In genomic region chr4:124262211-124263179, GRCh38 we compare ENCODE assay signal across 8 cellular contexts.
DNase-seq lines count a peak whose midpoint lies in the region; ATAC-seq and TF ChIP-seq lines count a peak whose summit lies in the region.

No MANE protein-coding gene starts in this region.

- H3K9me3 ChIP-seq in CD4-positive, alpha-beta T cell (ENCODE audit: control insufficient read depth, low read length), result no peaks in the 10 kb centered on the region

- no peaks in the 10 kb centered on the region for H3K9me3 Mint-ChIP-seq in CD4-positive, alpha-beta T cell
- no peaks in the 10 kb centered on the region for H3K9me3 Mint-ChIP-seq in effector memory CD8-positive, alpha-beta T cell
- no peaks in the 10 kb centered on the region for H3K9me3 Mint-ChIP-seq in memory B cell

- H3K36me3 Mint-ChIP-seq in CD4-positive, alpha-beta T cell (ENCODE audit: low read depth), result no peaks in the 10 kb centered on the region
- H3K36me3 Mint-ChIP-seq in effector memory CD8-positive, alpha-beta T cell (ENCODE audit: insufficient read depth), result no peaks in the 10 kb centered on the region
- H3K36me3 Mint-ChIP-seq in memory B cell, result no peaks in the 10 kb centered on the region

- no peak for ATAC-seq in CD4-positive, alpha-beta T cell (ENCODE audit: poor library complexity)
- ATAC-seq in GM18909 (IDR thresholded peaks at IDR 0.05; ENCODE audit: poor library complexity, unreplicated experiment) (peak; percentile 92), HG03139 (IDR thresholded peaks at IDR 0.05; ENCODE audit: unreplicated experiment) (peak; percentile 84), memory B cell (ENCODE audit: low read depth) (peak; percentile 53)
- ATAC-seq in effector memory CD8-positive, alpha-beta T cell (replicated peaks), result peak; percentile 35

- POLR2A ChIA-PET in CD4-positive, alpha-beta T cell (lab: Charles Lee), result no interaction called here

- H3K27ac ChIP-seq in CD4-positive, alpha-beta T cell (ENCODE audit: low read depth, low read length), result no peak overlapping the region

- peak; percentile 2 for TF ChIP-seq CTCF in CD4-positive, alpha-beta T cell (IDR thresholded peaks at IDR 0.05)
- peak; percentile 86 for TF ChIP-seq CTCF in WI38 (IDR thresholded peaks at IDR 0.05; ENCODE audit: low read depth, low read length)

- no peak overlapping the region for H3K4me3 Mint-ChIP-seq in CD4-positive, alpha-beta T cell
- H3K4me3 Mint-ChIP-seq in effector memory CD8-positive, alpha-beta T cell, result no peak overlapping the region
- no peak overlapping the region for H3K4me3 Mint-ChIP-seq in memory B cell

- no peaks in the 10 kb centered on the region for H3K27me3 ChIP-seq in CD4-positive, alpha-beta T cell (ENCODE audit: control insufficient read depth, insufficient read depth, low read length)

- H3K4me1 Mint-ChIP-seq in CD4-positive, alpha-beta T cell (ENCODE audit: low read depth), result no peaks in the 10 kb centered on the region
- no peaks in the 10 kb centered on the region for H3K4me1 Mint-ChIP-seq in effector memory CD8-positive, alpha-beta T cell (ENCODE audit: low read depth in 2 of 2)
- no peaks in the 10 kb centered on the region for H3K4me1 Mint-ChIP-seq in memory B cell

- no peaks in the 10 kb centered on the region for H3K27me3 Mint-ChIP-seq in CD4-positive, alpha-beta T cell
- no peaks in the 10 kb centered on the region for H3K27me3 Mint-ChIP-seq in effector memory CD8-positive, alpha-beta T cell
- no peaks in the 10 kb centered on the region for H3K27me3 Mint-ChIP-seq in memory B cell

- intact Hi-C loops in CD4-positive, alpha-beta T cell (cut with DNase I, micrococcal nuclease), result loop anchor here in 1 of 2 experiments (2.0 to 5.0 kb wide), 2 partner anchors 870 to 1160 kb away; no protein-coding TSS in a partner anchor

- DNase-seq in CD4-positive, alpha-beta T cell, result peak in 2 of 10 experiments; percentile 5 to 8
- DNase-seq in NCI-H2227 treated with DMSO at 0.1 percent for 48 hours (lab: John Stamatoyannopoulos, UW) (peak; percentile 44), memory B cell (ENCODE audit: low spot score in 2 of 2) (peak; percentile 19 to 34), superior temporal gyrus (ENCODE audit: extremely low spot score) (peak; percentile 88)
- DNase-seq in effector memory CD8-positive, alpha-beta T cell, result peak in 2 of 3 experiments; percentile 2 to 3

- no peak overlapping the region for H3K27ac Mint-ChIP-seq in CD4-positive, alpha-beta T cell
- H3K27ac Mint-ChIP-seq in effector memory CD8-positive, alpha-beta T cell, result no peak overlapping the region
- no peak overlapping the region for H3K27ac Mint-ChIP-seq in memory B cell

- CTCF ChIA-PET in CD4-positive, alpha-beta T cell (lab: Charles Lee), result no interaction called here

- H3K4me3 ChIP-seq in WI38 (ENCODE audit: low read depth, low read length), result no peak overlapping the region
